Comparison of ENCODE assay signal across 20 cellular contexts in genomic region chr20:50528129-50528528, GRCh38. TPM values are rescaled to one million over a fixed set of nuclear protein-coding genes. Genes with fewer than 3 reads are reported as not detected.
DNase-seq lines count a peak whose midpoint lies in the region; ATAC-seq, FAIRE-seq and TF ChIP-seq lines count a peak whose summit lies in the region.
"Had no signal": no experiment of that assay in that cellular context is flagged by ENCODE, and none has a peak within 500 bp of the region (broad histone marks: within the 10 kb centered on the region; RNA-seq: fewer than 3 reads in every experiment).

No MANE protein-coding gene starts in this region.

- no peak overlapping the region for H3K27ac Mint-ChIP-seq in stimulated activated effector memory CD8-positive, alpha-beta T cell treated with anti-CD3 and anti-CD28 coated beads, Interleukin-12 subunit alpha, Interleukin-12 subunit beta, amount 100 ng/mL, for 72 hours

- no peak for TF ChIP-seq RAD21 in GM12878 (IDR thresholded peaks at IDR 0.05; ENCODE audit: insufficient read depth, low read depth, low read length)

- intact Hi-C loops in GM12878 (cut with micrococcal nuclease; ENCODE audit: unreplicated experiment) (no loop called here), esophagus squamous epithelium (cut with DNase I) (no loop called here)

- H3K4me2 ChIP-seq in OCI-LY3 (ENCODE audit: low read length) (peak overlapping the region; percentile 72), GM12878 (ENCODE audit: control insufficient read depth, insufficient read depth) (peak overlapping the region; percentile 75), neuronal stem cell (ENCODE audit: insufficient read depth, low read length, poor library complexity, severe bottlenecking) (no peak overlapping the region)
- H3K4me2 ChIP-seq: PC-9 had no signal

- no peak overlapping the region for H2AK5ac ChIP-seq in neuronal stem cell (ENCODE audit: low read depth, low read length)

- peaks cover 7% of the 10 kb centered on the region for H3K79me1 ChIP-seq in neuronal stem cell (ENCODE audit: low read depth, low read length)

- no peak for DNase-seq in GM12892 (ENCODE audit: insufficient read length)
- DNase-seq in GM12878 (ENCODE audit: low read depth, low spot score), result no peak
- no peak for DNase-seq in stimulated activated effector memory CD8-positive, alpha-beta T cell treated with anti-CD3 and anti-CD28 coated beads, Interleukin-12 subunit alpha, Interleukin-12 subunit beta, amount 100 ng/mL, for 72 hours (ENCODE audit: low spot score in 2 of 2)
- DNase-seq in esophagus squamous epithelium (lab: John Stamatoyannopoulos, UW), result no peak
- no peak for DNase-seq in hepatic stellate cell (ENCODE audit: low spot score)
- no peak for DNase-seq in neuronal stem cell (ENCODE audit: low spot score)
- DNase-seq: ACHN, DMS79, Karpas-422, NCI-H1048, NCI-H1436, NCI-H1930, NCI-H345, NCI-H524 treated with DMSO at 0.1 percent for 48 hours, PC-9 had no signal

- RAD21 ChIA-PET in GM12878 (lab: Charles Lee; ENCODE audit: unreplicated experiment), result interaction anchor here (1.1 to 2.8 kb wide), 4 partner anchors 10 to 26 kb away, joined by 4 to 24 read pairs (median 14); no protein-coding TSS in a partner anchor

- H3K4me1 Mint-ChIP-seq in stimulated activated effector memory CD8-positive, alpha-beta T cell treated with anti-CD3 and anti-CD28 coated beads, Interleukin-12 subunit alpha, Interleukin-12 subunit beta, amount 100 ng/mL, for 72 hours, result peaks cover 44% of the 10 kb centered on the region

- peak overlapping the region; percentile 73 for H3K27ac ChIP-seq in OCI-LY3 (ENCODE audit: low read length)
- peak overlapping the region; percentile 65 for H3K27ac ChIP-seq in GM12878 (ENCODE audit: control insufficient read depth, insufficient read depth)
- peak overlapping the region in 1 of 4 donors; percentile 52 for H3K27ac ChIP-seq in esophagus squamous epithelium
- H3K27ac ChIP-seq in neuronal stem cell (replicated peaks; ENCODE audit: low read length), result no peak overlapping the region
- H3K27ac ChIP-seq: C4-2B, HL-60, PC-9, SJSA1 had no signal

- no peaks in the 10 kb centered on the region for H3K9me3 Mint-ChIP-seq in stimulated activated effector memory CD8-positive, alpha-beta T cell treated with anti-CD3 and anti-CD28 coated beads, Interleukin-12 subunit alpha, Interleukin-12 subunit beta, amount 100 ng/mL, for 72 hours

- no peak overlapping the region for H2BK15ac ChIP-seq in neuronal stem cell (ENCODE audit: low read length)

- H3K4me1 ChIP-seq in OCI-LY3 (ENCODE audit: low read length) (peaks cover 92% of the 10 kb centered on the region), GM12878 (ENCODE audit: control insufficient read depth, insufficient read depth, low read length) (peaks cover 49% of the 10 kb centered on the region), esophagus squamous epithelium (peaks cover 12 to 96% (median 59%) of the 10 kb centered on the region in 3 donors), neuronal stem cell (ENCODE audit: control insufficient read depth in 2 of 2, insufficient read depth in 1 of 2, low read depth in 1 of 2, low read length in 2 of 2) (peaks cover 3 to 10% of the 10 kb centered on the region in 2 donors)
- H3K4me1 ChIP-seq: HAP-1 had no signal

- no peak for TF ChIP-seq EP300 in GM12878 (IDR thresholded peaks at IDR 0.05; ENCODE audit: borderline replicate concordance in 1 of 2, control insufficient read depth in 1 of 2, low read depth in 2 of 2, low read length in 2 of 2)

- H3K18ac ChIP-seq in neuronal stem cell (ENCODE audit: low read length), result no peak overlapping the region

- H2BK120ac ChIP-seq in neuronal stem cell (ENCODE audit: low read depth, low read length), result no peak overlapping the region

- peaks cover 95% of the 10 kb centered on the region for H4K20me1 ChIP-seq in OCI-LY3 (ENCODE audit: insufficient read depth, low read length)
- peaks cover 4% of the 10 kb centered on the region; the same call in 1 of the 2 replicates for H4K20me1 ChIP-seq in GM12878 (ENCODE audit: control insufficient read depth, insufficient read depth)

- H3K4me3 Mint-ChIP-seq in stimulated activated effector memory CD8-positive, alpha-beta T cell treated with anti-CD3 and anti-CD28 coated beads, Interleukin-12 subunit alpha, Interleukin-12 subunit beta, amount 100 ng/mL, for 72 hours, result no peak overlapping the region

- 32% methylated on average over 6 of the region's 6 CpGs for WGBS in GM12878 (ENCODE audit: insufficient coverage, insufficient replicate concordance, low lambda C conversion rate, missing lambda C conversion rate)
- 64 to 70% methylated on average over 6 of the region's 6 CpGs for WGBS in esophagus squamous epithelium, 2 donors
- WGBS in neuronal stem cell (ENCODE audit: extremely low coverage in 2 of 2, insufficient read length in 2 of 2, insufficient replicate concordance in 1 of 2), 2 donors, result no CpG with 5 or more reads among the region's 6 CpGs

- no peak overlapping the region for H4K91ac ChIP-seq in neuronal stem cell (ENCODE audit: low read depth, low read length, poor library complexity)

- in situ Hi-C loops in GM12878 (cut with MboI), result no loop called here

- H3K14ac ChIP-seq in neuronal stem cell (ENCODE audit: low read length), result no peak overlapping the region

- H2AFZ ChIP-seq in OCI-LY3 (ENCODE audit: low read depth, low read length), result no peak overlapping the region
- H2AFZ ChIP-seq in GM12878 (ENCODE audit: control insufficient read depth, low read depth, low read length), result no peak overlapping the region
- H2AFZ ChIP-seq in neuronal stem cell (ENCODE audit: low read length), result no peak overlapping the region
- H2AFZ ChIP-seq: PC-9 had no signal

- ATAC-seq in GM12878, result peak; percentile 2; the same call in 2 of the 3 replicates
- peak; percentile 52 for ATAC-seq in stimulated activated effector memory CD8-positive, alpha-beta T cell treated with anti-CD3 and anti-CD28 coated beads, Interleukin-12 subunit alpha, Interleukin-12 subunit beta, amount 100 ng/mL, for 72 hours

- POLR2A ChIA-PET in GM12878 (lab: Charles Lee), result interaction anchor here (0.6 to 2.5 kb wide), 5 partner anchors 12 to 165 kb away, joined by 3 to 16 read pairs (median 4); no protein-coding TSS in a partner anchor

- H3K23ac ChIP-seq in neuronal stem cell (ENCODE audit: low read depth, low read length, poor library complexity), result no peak overlapping the region

- H2BK5ac ChIP-seq in neuronal stem cell (ENCODE audit: low read length), result no peak overlapping the region

- H3K4me3 ChIP-seq in OCI-LY3 (ENCODE audit: low read length), result peak overlapping the region; percentile 26
- H3K4me3 ChIP-seq in GM12878, result no peak overlapping the region
- no peak overlapping the region for H3K4me3 ChIP-seq in esophagus squamous epithelium
- H3K4me3 ChIP-seq in neuronal stem cell (ENCODE audit: low read length in 2 of 2), result no peak overlapping the region
- H3K4me3 ChIP-seq: HAP-1, PC-9, SJSA1 had no signal

- CTCF ChIA-PET in GM12878 (lab: Yijun Ruan, JAX), result interaction anchor here (1.3 to 2.2 kb wide), 4 partner anchors 9 to 42 kb away, joined by 5 to 8 read pairs (median 6); no protein-coding TSS in a partner anchor

- FAIRE-seq in GM12892 (lab: Jason Lieb, UNC) (peak; percentile 58), GM12878 (lab: Jason Lieb, UNC) (no peak)

- H3K27me3 ChIP-seq in OCI-LY3 (ENCODE audit: low read depth, low read length) (no peaks in the 10 kb centered on the region), GM12878 (replicated peaks in 1 of 2; ENCODE audit: control insufficient read depth in 2 of 2, insufficient read depth in 2 of 2, low read length in 1 of 2) (no peaks in the 10 kb centered on the region), esophagus squamous epithelium (no peaks in the 10 kb centered on the region), neuronal stem cell (ENCODE audit: control insufficient read depth in 3 of 3, insufficient read depth in 3 of 3, low read depth in 1 of 3, low read length in 3 of 3) (no peaks in the 10 kb centered on the region)
- H3K27me3 ChIP-seq: SJSA1 had no signal

- H3K9ac ChIP-seq in OCI-LY3 (ENCODE audit: low read length), result no peak overlapping the region; the same call in 1 of the 2 replicates
- no peak overlapping the region for H3K9ac ChIP-seq in GM12878 (ENCODE audit: control insufficient read depth, insufficient read depth, low read length)
- H3K9ac ChIP-seq in neuronal stem cell (ENCODE audit: low read depth, low read length, poor library complexity), result no peak overlapping the region

- H3K9me3 ChIP-seq in OCI-LY3 (ENCODE audit: insufficient read depth, low read length) (0 out of 2 replicates have a peak, but pooled peaks cover 3% of the 10 kb centered on the region), GM12878 (replicated peaks; ENCODE audit: control insufficient read depth, insufficient read depth, low read length) (no peaks in the 10 kb centered on the region), esophagus squamous epithelium (no peaks in the 10 kb centered on the region), neuronal stem cell (replicated peaks in 1 of 2; ENCODE audit: control insufficient read depth in 2 of 2, insufficient read depth in 1 of 2, low read depth in 1 of 2, low read length in 2 of 2) (no peaks in the 10 kb centered on the region)
- H3K9me3 ChIP-seq: HAP-1, SJSA1 had no signal

- H3K79me2 ChIP-seq in OCI-LY3 (ENCODE audit: low read length), result peaks cover 100% of the 10 kb centered on the region
- H3K79me2 ChIP-seq in GM12878 (ENCODE audit: control insufficient read depth, insufficient read depth, low read length), result peaks cover 92% of the 10 kb centered on the region

- no peak overlapping the region for H2BK12ac ChIP-seq in neuronal stem cell (ENCODE audit: low read length)

- no peak overlapping the region for H4K8ac ChIP-seq in neuronal stem cell (ENCODE audit: low read depth, low read length)

- H3K36me3 ChIP-seq in OCI-LY3 (replicated peaks; ENCODE audit: low read depth, low read length), result peaks cover 36% of the 10 kb centered on the region
- peaks cover 0 to 3% of the 10 kb centered on the region in 2 experiments; a peak in 2 of 4 replicates for H3K36me3 ChIP-seq in GM12878 (ENCODE audit: control insufficient read depth in 2 of 2, insufficient read depth in 2 of 2, low read length in 1 of 2)
- H3K36me3 ChIP-seq in esophagus squamous epithelium, result no peaks in the 10 kb centered on the region
- peaks cover 0 to 7% of the 10 kb centered on the region in 2 donors for H3K36me3 ChIP-seq in neuronal stem cell (replicated peaks in 1 of 2; ENCODE audit: control insufficient read depth in 2 of 2, insufficient read depth in 2 of 2, low read length in 2 of 2)
- H3K36me3 ChIP-seq: HAP-1 had no signal

- BruUV-seq in GM12878 (replicated peaks; lab: Mats Ljungman, UMichigan), result no TSS peak

- H3K4ac ChIP-seq in neuronal stem cell (ENCODE audit: low read length), result no peak overlapping the region

- no peak for TF ChIP-seq CTCF in OCI-LY3 (IDR thresholded peaks at IDR 0.05; ENCODE audit: low read depth, low read length)
- no peak for TF ChIP-seq CTCF in GM12878 (IDR thresholded peaks at IDR 0.05 in 2 of 3, conservative IDR thresholded peaks at IDR 0.05 in 1 of 3; ENCODE audit: control insufficient read depth in 2 of 3, extremely low read depth in 1 of 3, insufficient read depth in 1 of 3, low read depth in 3 of 3, low read length in 3 of 3)
- no peak for TF ChIP-seq CTCF in esophagus squamous epithelium (IDR thresholded peaks at IDR 0.05)

- SMC1A ChIA-PET in GM12878 (lab: Charles Lee; ENCODE audit: uncharacterized antibody, unreplicated experiment), result interaction anchor here (73.1 to 95.1 kb wide), 2 partner anchors 18 to 19 kb away, joined by 2799 read pairs; partner anchors contain the start of gene PTPN1

- TF ChIP-seq POLR2A in GM12892 (IDR thresholded peaks at IDR 0.05; ENCODE audit: low read depth, low read length), result no peak
- no peak for TF ChIP-seq POLR2A in GM12878 (IDR thresholded peaks at IDR 0.05; ENCODE audit: low read depth, low read length)
- no peak for TF ChIP-seq POLR2A in esophagus squamous epithelium (IDR thresholded peaks at IDR 0.05)

- peaks cover 36% of the 10 kb centered on the region for H3K36me3 Mint-ChIP-seq in stimulated activated effector memory CD8-positive, alpha-beta T cell treated with anti-CD3 and anti-CD28 coated beads, Interleukin-12 subunit alpha, Interleukin-12 subunit beta, amount 100 ng/mL, for 72 hours

RNA-seq across cellular contexts. Expression of gene PTPN1, which starts 17.9 kb away (rescaled TPM):
- 36.9 TPM for polyA plus RNA-seq in GM12892 (2012; ENCODE audit: missing spikeins)
- total RNA-seq in GM12878 (2013; cell fraction: nucleolus; rRNA removed), result 69.6 and 70.9 TPM in 2 replicates
- 61.1 and 66.4 TPM in 2 replicates for total RNA-seq in GM12878 (2014; rRNA removed)
- 45.9 and 47.0 TPM in 2 replicates for total RNA-seq in GM12878 (2014; rRNA removed; fragmentation: Illumina TruSeq; extraction: Trizol)
- total RNA-seq in GM12878 (2021), result 72.8 and 74.7 TPM in 2 replicates
- 32.2 TPM for polyA plus RNA-seq in GM12878 (2011; ENCODE audit: low read depth)
- 33.1 and 40.4 TPM in 2 replicates for polyA plus RNA-seq in GM12878 (2011; rRNA removed)
- polyA plus RNA-seq in GM12878 (2011; cell fraction: cytosol; rRNA removed), result 37.7 and 41.0 TPM in 2 replicates
- 52.3 and 57.0 TPM in 2 replicates for polyA plus RNA-seq in GM12878 (2011; cell fraction: nucleus; rRNA removed)
- polyA plus RNA-seq in GM12878 (2012), result 49.6 and 58.1 TPM in 2 replicates
- polyA plus RNA-seq in GM12878 (2014; fragmentation: Illumina TruSeq; extraction: Trizol), result 66.7 and 72.2 TPM in 2 replicates
- 10 to 100 TPM; 15.9 to 20.2 TPM for polyA plus RNA-seq in GM12878 (2014; fragmentation: Nextera tagmentation; extraction: Ambion mirVana)
- 57.6 and 57.8 TPM in 2 replicates for polyA plus RNA-seq in GM12878 (2014; rRNA removed)
- 10 to 100 TPM; 37.7 to 40.8 TPM for polyA plus RNA-seq in GM12878 (2016; fragmentation: Nextera tagmentation; extraction: Ambion mirVana)
- polyA minus RNA-seq in GM12878 (2011; rRNA and poly(A)+ RNA removed), result 29.8 and 31.8 TPM in 2 replicates
- 12.2 and 13.9 TPM in 2 replicates for polyA minus RNA-seq in GM12878 (2011; cell fraction: cytosol; rRNA and poly(A)+ RNA removed)
- polyA minus RNA-seq in GM12878 (2011; cell fraction: nucleus; rRNA and poly(A)+ RNA removed), result 10.9 and 16.2 TPM in 2 replicates
- total RNA-seq in esophagus squamous epithelium, result 10 to 100 TPM; 23.6 to 30.6 (median 29.0) TPM
- 30.8 TPM for polyA plus RNA-seq in neuronal stem cell (2013, experiment 1 of 2)
- 29.7 TPM for polyA plus RNA-seq in neuronal stem cell (2013, experiment 2 of 2)
